8 cellular contexts compared by ENCODE assay signal in genomic region chr3:46978985-46979944, GRCh38. TPM values are rescaled to one million over a fixed set of nuclear protein-coding genes. Genes with fewer than 3 reads are reported as not detected.
DNase-seq lines count a peak whose midpoint lies in the region; ATAC-seq and TF ChIP-seq lines count a peak whose summit lies in the region.

Gene NBEAL2, plus strand, starts transcription at chr3:46979666. Its CDS starts 196 bp downstream, at chr3:46979862.

- H3K27ac ChIP-seq in SK-N-SH (ENCODE audit: low read depth in 2 of 2, low read length in 1 of 2) (peak within 1 kb of the TSS; percentile 42 to 66; a peak in 2 of 4 replicates), temporal lobe (ENCODE audit: low read depth, low read length) (peak within 1 kb of the TSS; percentile 7)

- peak; percentile 69 for TF ChIP-seq POLR2A in NB4 (IDR thresholded peaks at IDR 0.05; ENCODE audit: extremely low read depth, insufficient read length)

- TF ChIP-seq CTCF in NB4 (IDR thresholded peaks at IDR 0.05; ENCODE audit: low read depth, low read length), result no peak
- no peak for TF ChIP-seq CTCF in SK-N-SH (IDR thresholded peaks at IDR 0.05)
- no peak for TF ChIP-seq CTCF in omental fat pad (IDR thresholded peaks at IDR 0.05)

- peaks cover 3 to 19% of the 10 kb centered on the region in 2 experiments; a peak in 1 of 4 replicates for H3K4me1 ChIP-seq in SK-N-SH (ENCODE audit: control insufficient read depth in 1 of 2, insufficient read depth in 2 of 2, low read depth in 1 of 2, low read length in 1 of 2)

- CTCF ChIA-PET in SK-N-SH (lab: Yijun Ruan, JAX), result interaction anchor here (1.0 to 6.8 kb wide), 10 partner anchors 20 to 401 kb away, joined by 3 to 29 read pairs (median 3); partner anchors contain the start of genes MYL3 and PTPN23

- POLR2A ChIA-PET in SK-N-SH (lab: Yijun Ruan, JAX), result interaction anchor here (0.6 to 1.6 kb wide), 8 partner anchors 9 to 151 kb away, joined by 3 to 6 read pairs (median 3); no protein-coding TSS in a partner anchor

- H3K79me2 ChIP-seq in SK-N-SH (ENCODE audit: insufficient read depth), result peaks cover 24% of the 10 kb centered on the region

- no peaks in the 10 kb centered on the region for H3K36me3 ChIP-seq in SK-N-SH (replicated peaks in 1 of 2; ENCODE audit: control insufficient read depth in 1 of 2, insufficient read depth in 2 of 2, low read length in 1 of 2)

- peak within 1 kb of the TSS; percentile 72 for H3K9ac ChIP-seq in SK-N-SH

- H3K27me3 ChIP-seq in SK-N-SH (ENCODE audit: insufficient read depth), result no peaks in the 10 kb centered on the region

- no peak; the same call in 1 of the 2 replicates for TF ChIP-seq RAD21 in SK-N-SH (IDR thresholded peaks at IDR 0.05; ENCODE audit: low read length)

- WGBS in SK-N-SH (ENCODE audit: low lambda C conversion rate), result 10% methylated on average over 12 of the region's 73 CpGs

- peak within 1 kb of the TSS; percentile 95 for H2AFZ ChIP-seq in SK-N-SH (ENCODE audit: low read depth)

- peak within 1 kb of the TSS; percentile 78 for H3K4me3 ChIP-seq in GM08714 (ENCODE audit: low read length)
- H3K4me3 ChIP-seq in NB4 (ENCODE audit: low read depth, low read length), result peak within 1 kb of the TSS; percentile 71
- peak within 1 kb of the TSS; percentile 65 to 78 for H3K4me3 ChIP-seq in SK-N-SH (ENCODE audit: low read depth in 2 of 2, low read length in 1 of 2)

- peaks cover 18% of the 10 kb centered on the region for H4K20me1 ChIP-seq in SK-N-SH (ENCODE audit: insufficient read depth)

- peak within 1 kb of the TSS; percentile 97 for H3K4me2 ChIP-seq in SK-N-SH

- no peaks in the 10 kb centered on the region for H3F3A ChIP-seq in SK-N-SH (replicated peaks; ENCODE audit: insufficient read depth)

- ATAC-seq in HG02571 (IDR thresholded peaks at IDR 0.05; ENCODE audit: unreplicated experiment) (peak; percentile 61), omental fat pad (ENCODE audit: low FRiP score) (peak; percentile 84)

- no peaks in the 10 kb centered on the region for H3K9me3 ChIP-seq in SK-N-SH

- H3K9me2 ChIP-seq in SK-N-SH, result no peaks in the 10 kb centered on the region

- DNase-seq in NB4 (ENCODE audit: low read depth) (peak; percentile 97), SK-N-SH (peak; percentile 95), glomerular endothelial cell (ENCODE audit: extremely low read depth, low read depth, low spot score) (no peak), omental fat pad (ENCODE audit: low spot score) (peak; percentile 83)
- DNase-seq in activated naive CD4-positive, alpha-beta T cell treated with anti-CD3 and anti-CD28 coated beads, Interleukin-2, amount 50 U/mL, for 16 hours, result peak; percentile 96

- peak in 1 of 2 experiments; percentile 74; a peak in 1 of 4 replicates for TF ChIP-seq EP300 in SK-N-SH (IDR thresholded peaks at IDR 0.05; ENCODE audit: borderline replicate concordance in 1 of 2, low read depth in 1 of 2, low read length in 1 of 2)

TF ChIP-seq in SK-N-SH, 30 proteins besides CTCF, POLR2A, EP300 and RAD21:
- TF ChIP-seq REST (IDR thresholded peaks at IDR 0.05; ENCODE audit: low read depth, low read length) (0 out of 2 replicates have a peak, but pooled peaks have one; percentile 22), SIN3A (IDR thresholded peaks at IDR 0.05; ENCODE audit: borderline replicate concordance, low read depth, low read length) (peak; percentile 37; the same call in 1 of the 2 replicates), POLR2AphosphoS5 (IDR thresholded peaks at IDR 0.05; ENCODE audit: low read depth, low read length) (peak; percentile 57; the same call in 1 of the 2 replicates), SMC3 (IDR thresholded peaks at IDR 0.05; ENCODE audit: low read depth, low read length) (0 out of 2 replicates have a peak, but pooled peaks have one; percentile 13), NRF1 (IDR thresholded peaks at IDR 0.05; ENCODE audit: low read depth, low read length) (0 out of 2 replicates have a peak, but pooled peaks have one; percentile 4), PBX3 (IDR thresholded peaks at IDR 0.05) (no peak), MXI1 (IDR thresholded peaks at IDR 0.05; ENCODE audit: low read depth, low read length) (peak; percentile 60), FOXJ3 (CRISPR knock-in tag; IDR thresholded peaks at IDR 0.05) (no peak)
- TF ChIP-seq, protein P1, sequence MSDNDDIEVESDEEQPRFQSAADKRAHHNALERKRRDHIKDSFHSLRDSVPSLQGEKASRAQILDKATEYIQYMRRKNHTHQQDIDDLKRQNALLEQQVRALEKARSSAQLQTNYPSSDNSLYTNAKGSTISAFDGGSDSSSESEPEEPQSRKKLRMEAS (IDR thresholded peaks at IDR 0.05; ENCODE audit: low read depth), result peak; percentile 14; the same call in 1 of the 2 replicates

RNA-seq across cellular contexts. Expression of gene NBEAL2, which starts in this region (rescaled TPM):
- 15.5 and 20.3 TPM in 2 replicates for polyA plus RNA-seq in SK-N-SH (2012; rRNA removed)
- polyA plus RNA-seq in SK-N-SH (2012; cell fraction: cytosol; rRNA removed), result 2.6 and 5.5 TPM in 2 replicates
- 152 and 177 TPM in 2 replicates for polyA plus RNA-seq in SK-N-SH (2012; cell fraction: nucleus; rRNA removed)
- total RNA-seq in glomerular endothelial cell (51.7 and 98.0 TPM in 2 replicates), omental fat pad (100 to 1,000 TPM in 1 of 4 donors, 10 to 100 TPM in 3; 17.4 to 113 (median 33.6) TPM), temporal lobe (3.2 TPM)
